In genomic region chr1:45001011-45001481, GRCh38 we compare ENCODE assay signal across 10 cellular contexts. TPM values are rescaled to one million over a fixed set of nuclear protein-coding genes. Genes with fewer than 3 reads are reported as not detected.
DNase-seq lines count a peak whose midpoint lies in the region; ATAC-seq, FAIRE-seq and TF ChIP-seq lines count a peak whose summit lies in the region.
"Had no signal": no experiment of that assay in that cellular context is flagged by ENCODE, and none has a peak within 500 bp of the region (broad histone marks: within the 10 kb centered on the region; RNA-seq: fewer than 3 reads in every experiment).

No MANE protein-coding gene starts in this region.

- intact Hi-C loops in CD14-positive monocyte (cut with micrococcal nuclease) (no loop called here), GM12878 (cut with micrococcal nuclease; ENCODE audit: unreplicated experiment) (no loop called here), natural killer cell (cut with micrococcal nuclease) (no loop called here)

- DNase-seq in CD14-positive monocyte (ENCODE audit: low spot score) (peak; percentile 63), HL-60 (ENCODE audit: low read depth in 1 of 2, low spot score in 1 of 2) (peak in 1 of 2 experiments; percentile 58), GM12878 (ENCODE audit: low read depth, low spot score) (no peak), natural killer cell (no peak), smooth muscle cell (lab: John Stamatoyannopoulos, UW; ENCODE audit: unreplicated experiment) (no peak), NCI-H1105 (lab: John Stamatoyannopoulos, UW) (no peak)
- DNase-seq: Caco-2, kidney had no signal

- WGBS in GM12878 (ENCODE audit: insufficient coverage, insufficient replicate concordance, low lambda C conversion rate, missing lambda C conversion rate) = 80% methylated on average over 5 of the region's 7 CpGs
- 92% methylated on average over 7 of the region's 7 CpGs for WGBS in smooth muscle cell (ENCODE audit: low lambda C conversion rate)

- no peaks in the 10 kb centered on the region for H3K4me1 ChIP-seq in GM12878 (ENCODE audit: control insufficient read depth, insufficient read depth, low read length)
- H3K4me1 ChIP-seq in smooth muscle cell (ENCODE audit: low read depth) = no peaks in the 10 kb centered on the region
- H3K4me1 ChIP-seq: Caco-2 had no signal

- H3K79me2 ChIP-seq in GM12878 (ENCODE audit: control insufficient read depth, insufficient read depth, low read length) (no peaks in the 10 kb centered on the region), smooth muscle cell (ENCODE audit: low read depth) (no peaks in the 10 kb centered on the region)

- peak overlapping the region; percentile 44; the same call in 1 of the 2 replicates for H2AFZ ChIP-seq in GM12878 (ENCODE audit: control insufficient read depth, low read depth, low read length)
- no peak overlapping the region for H2AFZ ChIP-seq in smooth muscle cell (ENCODE audit: low read depth)

- H3K36me3 Mint-ChIP-seq in CD14-positive monocyte = peaks cover 42 to 46% of the 10 kb centered on the region in 2 donors
- H3K36me3 Mint-ChIP-seq in natural killer cell = no peaks in the 10 kb centered on the region

- no peak for TF ChIP-seq CTCF in CD14-positive monocyte (IDR thresholded peaks at IDR 0.05)
- TF ChIP-seq CTCF in HL-60 (IDR thresholded peaks at IDR 0.05; ENCODE audit: insufficient read depth, low read length) = no peak
- no peak for TF ChIP-seq CTCF in GM12878 (IDR thresholded peaks at IDR 0.05 in 2 of 3, conservative IDR thresholded peaks at IDR 0.05 in 1 of 3; ENCODE audit: control insufficient read depth in 2 of 3, extremely low read depth in 1 of 3, insufficient read depth in 1 of 3, low read depth in 3 of 3, low read length in 3 of 3)
- no peak for TF ChIP-seq CTCF in natural killer cell (IDR thresholded peaks at IDR 0.05)
- TF ChIP-seq CTCF in smooth muscle cell (IDR thresholded peaks at IDR 0.05; ENCODE audit: borderline replicate concordance, insufficient read depth, poor library complexity, severe bottlenecking) = no peak

- RAD21 ChIA-PET in GM12878 (lab: Charles Lee; ENCODE audit: unreplicated experiment) = no interaction called here

- H3K4me3 ChIP-seq in HL-60 (replicated peaks; ENCODE audit: insufficient read depth, low read length) = no peak overlapping the region
- no peak overlapping the region for H3K4me3 ChIP-seq in GM12878
- H3K4me3 ChIP-seq in smooth muscle cell = no peak overlapping the region

- FAIRE-seq in GM12878 (lab: Jason Lieb, UNC) = no peak
- FAIRE-seq: kidney had no signal

- H3K4me3 Mint-ChIP-seq in CD14-positive monocyte (peak overlapping the region; percentile 60 to 65), natural killer cell (no peak overlapping the region)

- H3K9me3 ChIP-seq in GM12878 (replicated peaks; ENCODE audit: control insufficient read depth, insufficient read depth, low read length) = no peaks in the 10 kb centered on the region
- no peaks in the 10 kb centered on the region for H3K9me3 ChIP-seq in smooth muscle cell (replicated peaks; ENCODE audit: low read depth)
- H3K9me3 ChIP-seq: Caco-2 had no signal

- SMC1A ChIA-PET in GM12878 (lab: Charles Lee; ENCODE audit: uncharacterized antibody, unreplicated experiment) = interaction anchor here (1.0 kb wide), 1 partner anchor 10 kb away, joined by 3 read pairs; the partner anchor contains the start of gene HECTD3

- TF ChIP-seq RAD21 in GM12878 (IDR thresholded peaks at IDR 0.05; ENCODE audit: insufficient read depth, low read depth, low read length) = no peak

- no peak for ATAC-seq in GM12878
- peak in 1 of 3 donors; percentile 40 for ATAC-seq in natural killer cell
- no peak for ATAC-seq in HG03342 (IDR thresholded peaks at IDR 0.05; ENCODE audit: unreplicated experiment)
- ATAC-seq in GM21390 (IDR thresholded peaks at IDR 0.05; ENCODE audit: unreplicated experiment) = no peak

- no peaks in the 10 kb centered on the region for H3K27me3 ChIP-seq in HL-60 (ENCODE audit: insufficient read depth, poor library complexity, severe bottlenecking)
- no peaks in the 10 kb centered on the region for H3K27me3 ChIP-seq in GM12878 (replicated peaks in 1 of 2; ENCODE audit: control insufficient read depth in 2 of 2, insufficient read depth in 2 of 2, low read length in 1 of 2)
- H3K27me3 ChIP-seq in smooth muscle cell (ENCODE audit: low read depth) = no peaks in the 10 kb centered on the region

- TF ChIP-seq EP300 in GM12878 (IDR thresholded peaks at IDR 0.05; ENCODE audit: borderline replicate concordance in 1 of 2, control insufficient read depth in 1 of 2, low read depth in 2 of 2, low read length in 2 of 2) = no peak

- peaks cover 0 to 1% (median 0%) of the 10 kb centered on the region in 3 donors for H3K27me3 Mint-ChIP-seq in CD14-positive monocyte (ENCODE audit: low read depth in 3 of 3)
- no peaks in the 10 kb centered on the region for H3K27me3 Mint-ChIP-seq in natural killer cell (ENCODE audit: low read depth in 2 of 2)

- POLR2A ChIA-PET in GM12878 (lab: Charles Lee) = interaction anchor here (0.5 kb wide), 1 partner anchor 163 kb away, joined by 3 read pairs; no protein-coding TSS in a partner anchor

- peaks cover 25% of the 10 kb centered on the region for H3K4me1 Mint-ChIP-seq in CD14-positive monocyte
- H3K4me1 Mint-ChIP-seq in natural killer cell = peaks cover 6 to 10% of the 10 kb centered on the region in 2 donors

- no peak for TF ChIP-seq POLR2A in GM12878 (IDR thresholded peaks at IDR 0.05; ENCODE audit: low read depth, low read length)

- H4K20me1 ChIP-seq in GM12878 (ENCODE audit: control insufficient read depth, insufficient read depth) (no peaks in the 10 kb centered on the region), smooth muscle cell (ENCODE audit: low read depth) (no peaks in the 10 kb centered on the region)

- peak overlapping the region; percentile 61 to 88 (median 81) for H3K27ac Mint-ChIP-seq in CD14-positive monocyte
- H3K27ac Mint-ChIP-seq in natural killer cell = peak overlapping the region; percentile 37 to 73

- H3K36me3 ChIP-seq in GM12878 (ENCODE audit: control insufficient read depth in 2 of 2, insufficient read depth in 2 of 2, low read length in 1 of 2) = peaks cover 5 to 13% of the 10 kb centered on the region in 2 experiments; a peak in 3 of 4 replicates
- no peaks in the 10 kb centered on the region for H3K36me3 ChIP-seq in smooth muscle cell (ENCODE audit: low read depth)

- H3K9ac ChIP-seq in GM12878 (ENCODE audit: control insufficient read depth, insufficient read depth, low read length) (no peak overlapping the region), smooth muscle cell (ENCODE audit: low read depth) (no peak overlapping the region)

- in situ Hi-C loops in GM12878 (cut with MboI) = no loop called here

- H3F3A ChIP-seq in smooth muscle cell (ENCODE audit: low read depth) = no peaks in the 10 kb centered on the region

- H3K27ac ChIP-seq in HL-60 (replicated peaks) (peak overlapping the region; percentile 59), GM12878 (ENCODE audit: control insufficient read depth, insufficient read depth) (no peak overlapping the region), smooth muscle cell (ENCODE audit: low read depth) (no peak overlapping the region)

- no peak overlapping the region for H3K4me2 ChIP-seq in GM12878 (ENCODE audit: control insufficient read depth, insufficient read depth)
- H3K4me2 ChIP-seq in smooth muscle cell = no peak overlapping the region

- CTCF ChIA-PET in GM12878 (lab: Yijun Ruan, JAX) = interaction anchor here (1.0 to 1.8 kb wide), 2 partner anchors 12 to 301 kb away, joined by 4 to 7 read pairs; no protein-coding TSS in a partner anchor

- H3K9me3 Mint-ChIP-seq in CD14-positive monocyte (peaks cover 0 to 2% (median 0%) of the 10 kb centered on the region in 7 donors), natural killer cell (no peaks in the 10 kb centered on the region)

- no TSS peak for BruUV-seq in GM12878 (replicated peaks; lab: Mats Ljungman, UMichigan)

RNA-seq across cellular contexts. Expression of gene HECTD3, which starts 10.1 kb away (rescaled TPM):
- polyA plus RNA-seq in CD14-positive monocyte (10 to 100 TPM; 13.9 to 16.7 TPM), GM12878 (2011; rRNA removed) (14.8 and 28.4 TPM in 2 replicates), GM12878 (2014; fragmentation: Illumina TruSeq; extraction: Trizol) (20.7 and 22.0 TPM in 2 replicates), GM12878 (2014; fragmentation: Nextera tagmentation; extraction: Ambion mirVana) (1 to 10 TPM; 3.4 to 4.6 TPM), GM12878 (2014; rRNA removed) (23.3 and 26.8 TPM in 2 replicates), GM12878 (2016; fragmentation: Nextera tagmentation; extraction: Ambion mirVana) (10 to 100 TPM; 24.1 to 30.4 TPM), smooth muscle cell (34.6 and 41.7 TPM in 2 replicates)
- total RNA-seq in GM12878 (2013; cell fraction: nucleolus; rRNA removed) = 14.2 and 17.4 TPM in 2 replicates
- total RNA-seq in GM12878 (2014; rRNA removed) (11.3 and 15.1 TPM in 2 replicates), GM12878 (2014; rRNA removed; fragmentation: Illumina TruSeq; extraction: Trizol) (6.9 and 8.2 TPM in 2 replicates), GM12878 (2021) (27.4 and 30.3 TPM in 2 replicates), natural killer cell (10 to 100 TPM; 56.6 to 67.4 (median 64.4) TPM), smooth muscle cell (22.1 and 22.7 TPM in 2 replicates)
- polyA plus RNA-seq in GM12878 (2011; ENCODE audit: low read depth) = 14.9 TPM
- 26.2 and 27.3 TPM in 2 replicates for polyA plus RNA-seq in GM12878 (2011; cell fraction: cytosol; rRNA removed)
- polyA plus RNA-seq in GM12878 (2011; cell fraction: nucleus; rRNA removed) = 84.0 and 90.6 TPM in 2 replicates
- polyA plus RNA-seq in GM12878 (2012) = 22.8 and 25.4 TPM in 2 replicates
- polyA minus RNA-seq in GM12878 (2011; rRNA and poly(A)+ RNA removed) = 33.6 and 39.9 TPM in 2 replicates
- 13.4 and 17.2 TPM in 2 replicates for polyA minus RNA-seq in GM12878 (2011; cell fraction: cytosol; rRNA and poly(A)+ RNA removed)
- polyA minus RNA-seq in GM12878 (2011; cell fraction: nucleus; rRNA and poly(A)+ RNA removed) = 10.6 and 16.6 TPM in 2 replicates

RNA-seq across cellular contexts. Expression of gene UROD, which starts 11.0 kb away (rescaled TPM):
- 100 to 1,000 TPM; 108 to 115 TPM for polyA plus RNA-seq in CD14-positive monocyte
- total RNA-seq in GM12878 (2013; cell fraction: nucleolus; rRNA removed) = 23.8 and 25.9 TPM in 2 replicates
- 94.0 and 101 TPM in 2 replicates for total RNA-seq in GM12878 (2014; rRNA removed)
- 65.8 and 68.2 TPM in 2 replicates for total RNA-seq in GM12878 (2014; rRNA removed; fragmentation: Illumina TruSeq; extraction: Trizol)
- 66.2 and 73.7 TPM in 2 replicates for total RNA-seq in GM12878 (2021)
- 42.8 TPM for polyA plus RNA-seq in GM12878 (2011; ENCODE audit: low read depth)
- polyA plus RNA-seq in GM12878 (2011; rRNA removed) = 44.3 and 70.7 TPM in 2 replicates
- 103 and 121 TPM in 2 replicates for polyA plus RNA-seq in GM12878 (2011; cell fraction: cytosol; rRNA removed)
- polyA plus RNA-seq in GM12878 (2011; cell fraction: nucleus; rRNA removed) = 145 and 147 TPM in 2 replicates
- 52.2 and 61.2 TPM in 2 replicates for polyA plus RNA-seq in GM12878 (2012)
- polyA plus RNA-seq in GM12878 (2014; fragmentation: Illumina TruSeq; extraction: Trizol) = 70.5 and 105 TPM in 2 replicates
- polyA plus RNA-seq in GM12878 (2014; fragmentation: Nextera tagmentation; extraction: Ambion mirVana) = 100 to 1,000 TPM; 236 to 330 TPM
- polyA plus RNA-seq in GM12878 (2014; rRNA removed) = 112 and 115 TPM in 2 replicates
- 100 to 1,000 TPM in 1 of 2 experiments, 10 to 100 TPM in 1; 99.5 to 124 TPM for polyA plus RNA-seq in GM12878 (2016; fragmentation: Nextera tagmentation; extraction: Ambion mirVana)
- 55.7 and 69.0 TPM in 2 replicates for polyA minus RNA-seq in GM12878 (2011; rRNA and poly(A)+ RNA removed)
- polyA minus RNA-seq in GM12878 (2011; cell fraction: cytosol; rRNA and poly(A)+ RNA removed) = 12.8 and 13.3 TPM in 2 replicates
- 38.7 and 49.5 TPM in 2 replicates for polyA minus RNA-seq in GM12878 (2011; cell fraction: nucleus; rRNA and poly(A)+ RNA removed)
- total RNA-seq in natural killer cell = 10 to 100 TPM; 54.5 to 65.4 (median 56.6) TPM
- 53.7 and 82.4 TPM in 2 replicates for total RNA-seq in smooth muscle cell
- polyA plus RNA-seq in smooth muscle cell = 122 and 123 TPM in 2 replicates

RNA-seq across cellular contexts. Expression of gene EIF2B3, which starts 14.7 kb away (rescaled TPM):
- polyA plus RNA-seq in CD14-positive monocyte (10 to 100 TPM; 14.7 to 18.0 TPM), GM12878 (2011; rRNA removed) (42.5 and 55.3 TPM in 2 replicates), GM12878 (2014; fragmentation: Illumina TruSeq; extraction: Trizol) (39.7 and 54.5 TPM in 2 replicates), GM12878 (2014; fragmentation: Nextera tagmentation; extraction: Ambion mirVana) (100 to 1,000 TPM; 112 to 124 TPM), GM12878 (2014; rRNA removed) (29.7 and 30.5 TPM in 2 replicates), GM12878 (2016; fragmentation: Nextera tagmentation; extraction: Ambion mirVana) (10 to 100 TPM; 63.3 to 65.8 TPM), smooth muscle cell (24.2 and 26.9 TPM in 2 replicates)
- total RNA-seq in GM12878 (2013; cell fraction: nucleolus; rRNA removed) = 70.5 and 77.6 TPM in 2 replicates
- total RNA-seq in GM12878 (2014; rRNA removed) (31.2 TPM in 2 replicates), GM12878 (2014; rRNA removed; fragmentation: Illumina TruSeq; extraction: Trizol) (45.5 and 48.0 TPM in 2 replicates), GM12878 (2021) (35.3 and 35.9 TPM in 2 replicates), natural killer cell (10 to 100 TPM; 12.4 to 19.1 (median 14.3) TPM), smooth muscle cell (22.0 and 29.8 TPM in 2 replicates)
- 17.6 TPM for polyA plus RNA-seq in GM12878 (2011; ENCODE audit: low read depth)
- 23.0 and 25.0 TPM in 2 replicates for polyA plus RNA-seq in GM12878 (2011; cell fraction: cytosol; rRNA removed)
- 16.9 and 22.3 TPM in 2 replicates for polyA plus RNA-seq in GM12878 (2011; cell fraction: nucleus; rRNA removed)
- polyA plus RNA-seq in GM12878 (2012) = 17.1 and 19.2 TPM in 2 replicates
- polyA minus RNA-seq in GM12878 (2011; rRNA and poly(A)+ RNA removed) = 26.9 and 48.3 TPM in 2 replicates
- 9.5 and 11.2 TPM in 2 replicates for polyA minus RNA-seq in GM12878 (2011; cell fraction: cytosol; rRNA and poly(A)+ RNA removed)
- polyA minus RNA-seq in GM12878 (2011; cell fraction: nucleus; rRNA and poly(A)+ RNA removed) = 15.5 and 31.9 TPM in 2 replicates
